In the genomic region with DNA sequence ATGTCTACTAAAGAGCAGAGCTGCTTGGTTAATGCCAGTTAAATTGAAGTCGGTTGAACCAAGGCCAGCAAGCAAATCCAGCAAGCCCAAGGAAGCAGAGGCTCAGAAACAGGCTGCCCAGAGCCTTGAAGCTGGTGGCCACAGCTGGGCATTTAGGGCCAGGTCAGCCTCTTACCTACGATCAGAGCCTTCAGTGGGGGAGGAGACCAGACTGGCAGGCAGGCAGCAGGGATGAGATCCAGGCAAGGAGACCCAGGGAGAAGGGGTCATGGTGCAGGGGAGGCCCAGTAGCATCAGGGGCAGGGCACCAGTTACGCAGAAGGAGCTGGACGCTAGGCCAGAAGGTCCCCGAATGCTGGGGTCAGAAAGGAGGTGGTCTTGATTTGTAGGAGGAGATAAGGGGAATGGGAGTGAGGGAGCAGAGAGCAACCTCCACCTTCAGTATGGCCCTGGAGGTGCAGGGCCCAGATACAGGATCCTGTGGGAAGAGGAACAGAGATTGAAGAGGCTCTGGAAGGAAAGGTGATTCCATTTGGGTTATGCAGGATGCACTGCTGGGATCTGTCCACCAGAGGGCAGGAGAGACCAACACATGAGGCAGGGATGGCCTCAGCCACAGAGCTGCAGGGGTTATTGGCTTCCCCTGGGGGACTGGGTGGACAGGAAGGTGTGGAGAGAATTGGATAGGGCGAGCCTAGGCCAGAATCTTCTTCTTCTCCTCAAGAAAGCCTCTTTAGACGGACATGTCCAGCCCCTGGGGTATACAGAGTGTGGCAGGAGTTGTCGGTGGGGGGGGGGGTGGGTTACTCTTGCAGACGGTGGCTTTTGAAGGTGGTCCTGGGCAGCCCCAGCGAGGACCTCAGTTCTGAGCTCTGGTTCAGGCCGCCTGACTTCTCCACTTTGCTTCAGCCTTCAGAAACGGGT, we compare ENCODE assay signal across 8 cellular contexts.
DNase-seq lines count a peak whose midpoint lies in the region; TF ChIP-seq lines count a peak whose summit lies in the region.

No MANE protein-coding gene starts in this region.

- no peak overlapping the region for H3K23ac ChIP-seq in H9 (ENCODE audit: insufficient read length, low read depth, low read length)

- no peaks in the 10 kb centered on the region for H3K79me1 ChIP-seq in H9 (ENCODE audit: insufficient read depth, low read depth, low read length, poor library complexity, severe bottlenecking)

- H3K27ac ChIP-seq in H9 (ENCODE audit: insufficient read length, low read depth, low read length) (no peak overlapping the region), coronary artery (no peak overlapping the region)

- peaks cover 12 to 19% of the 10 kb centered on the region in 2 experiments for H3K4me1 Mint-ChIP-seq in H9
- H3K4me1 Mint-ChIP-seq in activated CD4-positive, alpha-beta T cell treated with anti-CD3 and anti-CD28 coated beads, Interleukin-2, amount 10 ng/mL, durations not matched to agents 24 days and 14 days = peaks cover 3% of the 10 kb centered on the region

- H3K4me2 ChIP-seq in H9 (ENCODE audit: insufficient read depth, insufficient read length, low read length) = no peak overlapping the region

- TF ChIP-seq CTCF in H9 (conservative IDR thresholded peaks at IDR 0.05) (peak; percentile 99), coronary artery (IDR thresholded peaks at IDR 0.05) (peak; percentile 88), lower leg skin (IDR thresholded peaks at IDR 0.05) (peak in 1 of 3 donors; percentile 32)

- no peak overlapping the region for H2BK15ac ChIP-seq in H9 (ENCODE audit: low read depth, low read length)

- no peak for TF ChIP-seq POLR2A in lower leg skin (IDR thresholded peaks at IDR 0.05)

- H3K56ac ChIP-seq in H9 (ENCODE audit: insufficient read length, low read depth, low read length) = no peak overlapping the region

- no peak overlapping the region for H2BK20ac ChIP-seq in H9 (ENCODE audit: low read depth, low read length, poor library complexity, severe bottlenecking)

- no peaks in the 10 kb centered on the region; a peak in 1 of 5 replicates for H3K9me3 Mint-ChIP-seq in H9
- no peaks in the 10 kb centered on the region for H3K9me3 Mint-ChIP-seq in activated CD4-positive, alpha-beta T cell treated with anti-CD3 and anti-CD28 coated beads, Interleukin-2, amount 10 ng/mL, durations not matched to agents 24 days and 14 days

- H3K4me3 ChIP-seq in coronary artery (no peak overlapping the region), lower leg skin (ENCODE audit: low read depth, poor library complexity, severe bottlenecking) (no peak overlapping the region)

- H4K91ac ChIP-seq in H9 (ENCODE audit: insufficient read length, low read depth, low read length) = no peak overlapping the region

- H2BK120ac ChIP-seq in H9 (ENCODE audit: low read depth, low read length, poor library complexity, severe bottlenecking) = no peak overlapping the region

- DNase-seq in D341Med (ENCODE audit: low spot score) = peak; percentile 85
- peak; percentile 89 for DNase-seq in H9
- peak; percentile 82 for DNase-seq in NCI-H2227 (lab: John Stamatoyannopoulos, UW; ENCODE audit: unreplicated experiment)
- peak; percentile 88 for DNase-seq in activated CD4-positive, alpha-beta T cell treated with anti-CD3 and anti-CD28 coated beads, Interleukin-2, amount 10 ng/mL, durations not matched to agents 24 days and 14 days
- DNase-seq in coronary artery (ENCODE audit: low spot score) = no peak
- peak; percentile 48 to 89 for DNase-seq in lower leg skin (ENCODE audit: low spot score in 2 of 2)
- peak; percentile 6 for DNase-seq in stimulated activated CD8-positive, alpha-beta memory T cell treated with anti-CD3 and anti-CD28 coated beads, Interleukin-12 subunit alpha, Interleukin-12 subunit beta, amount 100 ng/mL, for 4 hours (ENCODE audit: low read depth)
- DNase-seq in cortex of kidney (lab: John Stamatoyannopoulos, UW) = no peak

- peak overlapping the region in 2 of 3 experiments; percentile 4 to 89; a peak in 4 of 7 replicates for H3K27ac Mint-ChIP-seq in H9
- H3K27ac Mint-ChIP-seq in activated CD4-positive, alpha-beta T cell treated with anti-CD3 and anti-CD28 coated beads, Interleukin-2, amount 10 ng/mL, durations not matched to agents 24 days and 14 days = no peak overlapping the region

- no peaks in the 10 kb centered on the region for H3K79me2 ChIP-seq in H9 (ENCODE audit: insufficient read depth, low read length)

- H3K36me3 Mint-ChIP-seq in H9 (ENCODE audit: insufficient read depth in 1 of 3, low read depth in 3 of 3) = no peaks in the 10 kb centered on the region; a peak in 2 of 7 replicates
- no peaks in the 10 kb centered on the region for H3K36me3 Mint-ChIP-seq in activated CD4-positive, alpha-beta T cell treated with anti-CD3 and anti-CD28 coated beads, Interleukin-2, amount 10 ng/mL, durations not matched to agents 24 days and 14 days (ENCODE audit: low read depth)

- no peaks in the 10 kb centered on the region for H3K4me1 ChIP-seq in H9 (ENCODE audit: insufficient read depth, low read length)

- peaks cover 3% of the 10 kb centered on the region for H3K23me2 ChIP-seq in H9 (ENCODE audit: insufficient read length, low read depth, low read length, poor library complexity, severe bottlenecking)

- H3K9me3 ChIP-seq in H9 (ENCODE audit: control insufficient read depth, low read depth, low read length) = no peaks in the 10 kb centered on the region

- H4K5ac ChIP-seq in H9 (ENCODE audit: insufficient read length, low read depth, low read length) = no peak overlapping the region

- H3K27me3 ChIP-seq in H9 (ENCODE audit: insufficient read depth, low read length) = no peaks in the 10 kb centered on the region

- no CpG with 5 or more reads among the region's 12 CpGs for WGBS in H9 (ENCODE audit: extremely low coverage, insufficient read length, low lambda C conversion rate)
- WGBS in lower leg skin, 2 donors = 47 to 53% methylated on average over 12 of the region's 12 CpGs

- H3K18ac ChIP-seq in H9 (ENCODE audit: insufficient read length, low read depth, low read length) = no peak overlapping the region

- H4K20me1 ChIP-seq in H9 (ENCODE audit: control insufficient read depth, insufficient read depth, insufficient read length) = peaks cover 2% of the 10 kb centered on the region

- no peak overlapping the region for H3K14ac ChIP-seq in H9 (ENCODE audit: insufficient read depth, low read length)

- H3K9ac ChIP-seq in H9 (ENCODE audit: extremely low read depth, insufficient read length, low read length) = no peak overlapping the region

- no peak overlapping the region for H2BK12ac ChIP-seq in H9 (ENCODE audit: insufficient read length, low read depth, low read length)

- no peak overlapping the region for H2AFZ ChIP-seq in H9 (ENCODE audit: low read length)

- H3T11ph ChIP-seq in H9 (ENCODE audit: low read length) = no peak overlapping the region

- H2BK5ac ChIP-seq in H9 (ENCODE audit: insufficient read length, low read length) = no peak overlapping the region

- H3K4ac ChIP-seq in H9 (ENCODE audit: low read depth, low read length) = no peak overlapping the region

- peaks cover 33% of the 10 kb centered on the region for H3K27me3 Mint-ChIP-seq in H9 (ENCODE audit: low read depth)
- no peaks in the 10 kb centered on the region for H3K27me3 Mint-ChIP-seq in activated CD4-positive, alpha-beta T cell treated with anti-CD3 and anti-CD28 coated beads, Interleukin-2, amount 10 ng/mL, durations not matched to agents 24 days and 14 days

- H2AK5ac ChIP-seq in H9 (ENCODE audit: insufficient read length, low read length) = no peak overlapping the region

- intact Hi-C loops in activated CD4-positive, alpha-beta T cell treated with anti-CD3 and anti-CD28 coated beads, Interleukin-2, amount 10 ng/mL, durations not matched to agents 24 days and 14 days (cut with micrococcal nuclease) = loop anchor here (10.0 kb wide), 2 partner anchors 166 to 356 kb away; no protein-coding TSS in a partner anchor
- intact Hi-C loops in lower leg skin (cut with DNase I; ENCODE audit: low total_unique reads) = no loop called here

- H4K8ac ChIP-seq in H9 (replicated peaks; ENCODE audit: insufficient read length, low read depth, low read length) = no peak overlapping the region

- no peak overlapping the region for H3K4me3 Mint-ChIP-seq in H9
- no peak overlapping the region for H3K4me3 Mint-ChIP-seq in activated CD4-positive, alpha-beta T cell treated with anti-CD3 and anti-CD28 coated beads, Interleukin-2, amount 10 ng/mL, durations not matched to agents 24 days and 14 days

Comparison
In these comparisons a context has a peak if more than half of its experiments do, and no peak if none do; other contexts are left out.
1. DNase-seq: peak in D341Med (single experiment), H9 (single experiment), NCI-H2227 (single experiment), activated CD4-positive, alpha-beta T cell treated with anti-CD3 and anti-CD28 coated beads, Interleukin-2, amount 10 ng/mL, durations not matched to agents 24 days and 14 days (single experiment), lower leg skin (2 of 2) and stimulated activated CD8-positive, alpha-beta memory T cell treated with anti-CD3 and anti-CD28 coated beads, Interleukin-12 subunit alpha, Interleukin-12 subunit beta, amount 100 ng/mL, for 4 hours (single experiment); none in coronary artery (single experiment) and cortex of kidney (single experiment).